ENCODE assay signal across 12 cellular contexts in genomic region chr20:12113468-12114371, GRCh38.
DNase-seq lines count a peak whose midpoint lies in the region; ATAC-seq and TF ChIP-seq lines count a peak whose summit lies in the region.
"Had no signal": no experiment of that assay in that cellular context is flagged by ENCODE, and none has a peak within 500 bp of the region (broad histone marks: within the 10 kb centered on the region; RNA-seq: fewer than 3 reads in every experiment).

No MANE protein-coding gene starts in this region.

- no peaks in the 10 kb centered on the region for H3K36me3 Mint-ChIP-seq in immature natural killer cell

- peaks cover 0 to 14% (median 3%) of the 10 kb centered on the region in 6 donors for H3K9me3 Mint-ChIP-seq in immature natural killer cell

- H3K9me3 ChIP-seq in right atrium auricular region (no peaks in the 10 kb centered on the region), aorta (ENCODE audit: control insufficient read depth, low read length) (no peaks in the 10 kb centered on the region), transverse colon (peaks cover 0 to 1% of the 10 kb centered on the region in 2 donors)

- intact Hi-C loops in Right ventricle myocardium superior (cut with DNase I) (no loop called here), aorta (cut with DNase I) (no loop called here), transverse colon (cut with DNase I; ENCODE audit: low total_unique reads) (no loop called here)

- TF ChIP-seq EP300 in transverse colon (IDR thresholded peaks at IDR 0.05; ENCODE audit: low read depth), result no peak

- H3K27ac ChIP-seq in right atrium auricular region (peak overlapping the region in 1 of 2 donors; percentile 17), aorta (ENCODE audit: low read depth in 1 of 2, low read length in 2 of 2) (no peak overlapping the region), transverse colon (peak overlapping the region in 1 of 4 donors; percentile 25)
- H3K27ac ChIP-seq: cardiac muscle cell had no signal

- in situ Hi-C loops in astrocyte of the spinal cord (cut with HindIII; ENCODE audit: low sequenced_read_pairs), result no loop called here
- in situ Hi-C loops in transverse colon (cut with MboI; ENCODE audit: low pct_ligation_motif_present in 1 of 4, low pct_unique_long_range_greater_than_20kb in 1 of 4, low sequenced_read_pairs in 3 of 4), result no loop called here

- peak overlapping the region in 4 of 6 donors; percentile 35 to 82 (median 62) for H3K27ac Mint-ChIP-seq in immature natural killer cell

- H3K27me3 ChIP-seq in right atrium auricular region, result no peaks in the 10 kb centered on the region
- no peaks in the 10 kb centered on the region for H3K27me3 ChIP-seq in aorta (ENCODE audit: control insufficient read depth in 1 of 2, insufficient read depth in 2 of 2, low read length in 1 of 2)
- no peaks in the 10 kb centered on the region for H3K27me3 ChIP-seq in transverse colon
- H3K27me3 ChIP-seq: cardiac muscle cell had no signal

- ATAC-seq in Right ventricle myocardium superior (ENCODE audit: poor library complexity) (peak; percentile 93), aorta (ENCODE audit: low FRiP score) (peak; percentile 54), GM21360 (IDR thresholded peaks at IDR 0.05; ENCODE audit: unreplicated experiment) (no peak)
- ATAC-seq: GM12878, SK-N-SH treated with all-trans-retinoic acid at 6 μM for 48 hours had no signal

- no peak for TF ChIP-seq POLR2A in transverse colon (IDR thresholded peaks at IDR 0.05)

- no peaks in the 10 kb centered on the region for H3K27me3 Mint-ChIP-seq in immature natural killer cell (ENCODE audit: low read depth in 3 of 3)

- H3K4me1 ChIP-seq in right atrium auricular region, result peaks cover 0 to 13% of the 10 kb centered on the region in 2 donors
- no peaks in the 10 kb centered on the region for H3K4me1 ChIP-seq in aorta (ENCODE audit: control insufficient read depth in 1 of 2, insufficient read depth in 2 of 2, low read length in 2 of 2)
- H3K4me1 ChIP-seq in transverse colon, result peaks cover 0 to 9% (median 0%) of the 10 kb centered on the region in 4 donors

- DNase-seq in Right ventricle myocardium superior (no peak), right atrium auricular region (ENCODE audit: low spot score) (no peak), astrocyte of the spinal cord (ENCODE audit: low read depth, low spot score) (peak; percentile 74), immature natural killer cell (peak in 2 of 3 donors; percentile 2 to 11), aorta (no peak), DMS79 (lab: John Stamatoyannopoulos, UW) (no peak), transverse colon (no peak)
- DNase-seq: AML-193 had no signal

- TF ChIP-seq CTCF in right atrium auricular region (IDR thresholded peaks at IDR 0.05) (no peak), astrocyte of the spinal cord (IDR thresholded peaks at IDR 0.05; ENCODE audit: low read depth, low read length) (no peak), transverse colon (IDR thresholded peaks at IDR 0.05) (no peak)

- no peak overlapping the region for H3K4me3 ChIP-seq in right atrium auricular region
- H3K4me3 ChIP-seq in astrocyte of the spinal cord (ENCODE audit: low read depth, low read length), result no peak overlapping the region
- H3K4me3 ChIP-seq in aorta (ENCODE audit: low read length in 2 of 2), result no peak overlapping the region
- no peak overlapping the region for H3K4me3 ChIP-seq in transverse colon
- H3K4me3 ChIP-seq: cardiac muscle cell, GM12878 had no signal

- peaks cover 8 to 31% of the 10 kb centered on the region in 2 donors for H3K4me1 Mint-ChIP-seq in immature natural killer cell

- WGBS in aorta, 2 donors, result 34 to 38% methylated on average over 10 of the region's 10 CpGs
- WGBS in transverse colon (ENCODE audit: low coverage in 1 of 2), 2 donors, result 50 to 60% methylated on average over 9 to 10 of the region's 10 CpGs

- H3K36me3 ChIP-seq in right atrium auricular region (no peaks in the 10 kb centered on the region), aorta (ENCODE audit: control insufficient read depth in 1 of 2, insufficient read depth in 2 of 2, low read length in 1 of 2) (no peaks in the 10 kb centered on the region), transverse colon (no peaks in the 10 kb centered on the region)
- H3K36me3 ChIP-seq: cardiac muscle cell had no signal

- H3K4me3 Mint-ChIP-seq in immature natural killer cell, result peak overlapping the region; percentile 18 to 63 (median 34)

Comparison
In these comparisons a context has a peak if more than half of its experiments do, and no peak if none do; other contexts are left out.
1. DNase-seq: peak in astrocyte of the spinal cord (single experiment) and immature natural killer cell (2 of 3); none in Right ventricle myocardium superior (single experiment), right atrium auricular region (single experiment), aorta (0 of 2), DMS79 (single experiment) and transverse colon (single experiment).